1 cellular context compared by ENCODE assay signal in the genomic region with DNA sequence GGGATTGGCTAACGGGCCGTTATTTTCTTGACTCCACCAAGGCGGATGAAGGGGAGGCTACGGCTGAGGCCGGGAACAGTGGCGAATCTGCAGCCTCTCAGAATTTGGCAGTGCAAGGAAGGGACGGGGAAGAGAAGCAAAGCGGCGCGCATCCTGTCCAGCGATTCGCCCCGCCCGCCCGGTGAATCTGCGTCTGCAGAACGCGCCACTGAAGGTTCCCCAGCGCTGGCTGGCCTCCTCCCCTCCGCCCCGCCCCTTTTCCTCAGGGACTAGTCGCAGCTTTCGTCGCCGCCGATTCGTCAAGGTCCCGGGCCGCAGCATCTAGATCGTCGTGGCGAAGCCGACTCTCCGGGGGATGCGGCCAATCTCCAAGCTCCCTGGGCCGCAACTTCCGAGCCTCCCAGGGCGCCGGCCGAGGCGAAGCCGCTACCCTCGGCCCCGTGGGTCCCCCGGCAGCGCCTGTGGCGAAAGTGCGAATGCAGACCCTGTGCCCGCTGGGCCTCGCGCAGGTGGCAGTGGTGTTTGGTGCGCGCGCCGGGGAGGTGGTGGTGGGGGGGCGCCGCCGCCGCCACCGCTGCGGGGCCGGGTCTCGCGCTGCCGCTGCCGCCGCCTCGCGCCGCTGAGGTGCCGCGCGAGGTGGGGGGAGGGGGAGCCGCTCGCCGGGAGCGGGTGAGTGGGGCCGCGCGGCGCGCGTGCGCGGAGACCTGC.
A peak's percentile ranks its signal among the peaks of the same experiment; 100 is the strongest.
TF ChIP-seq lines count a peak whose summit lies in the region.

TSS of gene SETD1A (plus strand) at position 299 of the 708 bp plus-strand sequence. CDS start 978 bp downstream, outside the sequence.

TF ChIP-seq in GM12878, 131 proteins besides CTCF, POLR2A, EP300 and RAD21 (continued from another document):
- TF ChIP-seq, protein P1, sequence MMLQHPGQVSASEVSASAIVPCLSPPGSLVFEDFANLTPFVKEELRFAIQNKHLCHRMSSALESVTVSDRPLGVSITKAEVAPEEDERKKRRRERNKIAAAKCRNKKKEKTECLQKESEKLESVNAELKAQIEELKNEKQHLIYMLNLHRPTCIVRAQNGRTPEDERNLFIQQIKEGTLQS (IDR thresholded peaks at IDR 0.05; ENCODE audit: borderline replicate concordance, extremely low read depth, low read depth, low read length): no peak
- peak; percentile 99 for TF ChIP-seq ZNF207 (IDR thresholded peaks at IDR 0.05; ENCODE audit: borderline replicate concordance)
- no peak for TF ChIP-seq ZNF622 (IDR thresholded peaks at IDR 0.05)
- 0 out of 2 replicates have a peak, but pooled peaks have one; percentile 43 for TF ChIP-seq YY1 (IDR thresholded peaks at IDR 0.05; ENCODE audit: low read depth, low read length)
- TF ChIP-seq, protein P2, sequence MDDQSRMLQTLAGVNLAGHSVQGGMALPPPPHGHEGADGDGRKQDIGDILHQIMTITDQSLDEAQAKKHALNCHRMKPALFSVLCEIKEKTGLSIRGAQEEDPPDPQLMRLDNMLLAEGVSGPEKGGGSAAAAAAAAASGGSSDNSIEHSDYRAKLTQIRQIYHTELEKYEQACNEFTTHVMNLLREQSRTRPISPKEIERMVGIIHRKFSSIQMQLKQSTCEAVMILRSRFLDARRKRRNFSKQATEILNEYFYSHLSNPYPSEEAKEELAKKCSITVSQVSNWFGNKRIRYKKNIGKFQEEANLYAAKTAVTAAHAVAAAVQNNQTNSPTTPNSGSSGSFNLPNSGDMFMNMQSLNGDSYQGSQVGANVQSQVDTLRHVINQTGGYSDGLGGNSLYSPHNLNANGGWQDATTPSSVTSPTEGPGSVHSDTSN (IDR thresholded peaks at IDR 0.05; ENCODE audit: insufficient replicate concordance, low read depth, low read length): peak; percentile 34
- TF ChIP-seq SIN3A (IDR thresholded peaks at IDR 0.05; ENCODE audit: low read depth, low read length): no peak
- TF ChIP-seq RFX5 (IDR thresholded peaks at IDR 0.05; ENCODE audit: low read depth, low read length): no peak
- no peak for TF ChIP-seq MTA2 (IDR thresholded peaks at IDR 0.05; ENCODE audit: low read depth)
- TF ChIP-seq CBX3 (IDR thresholded peaks at IDR 0.05; ENCODE audit: borderline replicate concordance, low read depth): no peak
- TF ChIP-seq HCFC1 (IDR thresholded peaks at IDR 0.05; ENCODE audit: low read length): peak; percentile 78
- TF ChIP-seq SMAD1 (IDR thresholded peaks at IDR 0.05; ENCODE audit: low read depth, partially characterized antibody): no peak
- no peak for TF ChIP-seq PAX5 (IDR thresholded peaks at IDR 0.05; ENCODE audit: borderline replicate concordance, low read depth, low read length)
- TF ChIP-seq KAT2A (conservative IDR thresholded peaks at IDR 0.05; ENCODE audit: control insufficient read depth, low read depth, low read length): no peak
- peak; percentile 23; the same call in 1 of the 2 replicates for TF ChIP-seq HDGF (IDR thresholded peaks at IDR 0.05)
- TF ChIP-seq ZNF384 (IDR thresholded peaks at IDR 0.05; ENCODE audit: borderline replicate concordance, low read depth, low read length): no peak
- TF ChIP-seq, protein P3, sequence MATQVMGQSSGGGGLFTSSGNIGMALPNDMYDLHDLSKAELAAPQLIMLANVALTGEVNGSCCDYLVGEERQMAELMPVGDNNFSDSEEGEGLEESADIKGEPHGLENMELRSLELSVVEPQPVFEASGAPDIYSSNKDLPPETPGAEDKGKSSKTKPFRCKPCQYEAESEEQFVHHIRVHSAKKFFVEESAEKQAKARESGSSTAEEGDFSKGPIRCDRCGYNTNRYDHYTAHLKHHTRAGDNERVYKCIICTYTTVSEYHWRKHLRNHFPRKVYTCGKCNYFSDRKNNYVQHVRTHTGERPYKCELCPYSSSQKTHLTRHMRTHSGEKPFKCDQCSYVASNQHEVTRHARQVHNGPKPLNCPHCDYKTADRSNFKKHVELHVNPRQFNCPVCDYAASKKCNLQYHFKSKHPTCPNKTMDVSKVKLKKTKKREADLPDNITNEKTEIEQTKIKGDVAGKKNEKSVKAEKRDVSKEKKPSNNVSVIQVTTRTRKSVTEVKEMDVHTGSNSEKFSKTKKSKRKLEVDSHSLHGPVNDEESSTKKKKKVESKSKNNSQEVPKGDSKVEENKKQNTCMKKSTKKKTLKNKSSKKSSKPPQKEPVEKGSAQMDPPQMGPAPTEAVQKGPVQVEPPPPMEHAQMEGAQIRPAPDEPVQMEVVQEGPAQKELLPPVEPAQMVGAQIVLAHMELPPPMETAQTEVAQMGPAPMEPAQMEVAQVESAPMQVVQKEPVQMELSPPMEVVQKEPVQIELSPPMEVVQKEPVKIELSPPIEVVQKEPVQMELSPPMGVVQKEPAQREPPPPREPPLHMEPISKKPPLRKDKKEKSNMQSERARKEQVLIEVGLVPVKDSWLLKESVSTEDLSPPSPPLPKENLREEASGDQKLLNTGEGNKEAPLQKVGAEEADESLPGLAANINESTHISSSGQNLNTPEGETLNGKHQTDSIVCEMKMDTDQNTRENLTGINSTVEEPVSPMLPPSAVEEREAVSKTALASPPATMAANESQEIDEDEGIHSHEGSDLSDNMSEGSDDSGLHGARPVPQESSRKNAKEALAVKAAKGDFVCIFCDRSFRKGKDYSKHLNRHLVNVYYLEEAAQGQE (IDR thresholded peaks at IDR 0.05; ENCODE audit: low read depth, low read length): no peak
- TF ChIP-seq PML (IDR thresholded peaks at IDR 0.05; ENCODE audit: low read length): 0 out of 2 replicates have a peak, but pooled peaks have one; percentile 7
- no peak for TF ChIP-seq POLR2AphosphoS2 (IDR thresholded peaks at IDR 0.05; ENCODE audit: low read depth, low read length)
- TF ChIP-seq BHLHE40 (IDR thresholded peaks at IDR 0.05; ENCODE audit: borderline replicate concordance in 1 of 2, low read depth in 2 of 2, low read length in 1 of 2): peak; percentile 32 to 71; a peak in 1 of 4 replicates
